8 cellular contexts compared by ENCODE assay signal in the genomic region with DNA sequence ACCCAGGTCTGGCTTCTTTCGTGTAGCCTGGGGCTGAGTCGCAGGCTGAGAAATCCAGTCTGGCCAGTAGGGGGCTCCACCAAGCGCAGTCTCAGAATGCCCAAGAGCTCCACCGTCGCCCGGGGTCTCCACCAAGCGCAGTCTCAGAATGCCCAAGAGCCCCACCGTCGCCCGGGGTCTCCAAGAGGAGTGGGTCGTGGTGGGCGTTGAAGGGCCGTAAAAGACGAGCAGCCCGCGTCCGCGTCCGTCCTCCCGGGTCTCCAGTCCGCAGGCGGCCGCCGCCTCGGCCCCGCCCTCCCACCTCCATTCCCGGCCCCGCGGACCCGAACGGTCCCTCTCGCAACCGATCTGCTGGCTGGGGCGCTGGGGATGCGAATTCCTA.
A peak's percentile ranks its signal among the peaks of the same experiment; 100 is the strongest.
DNase-seq lines count a peak whose midpoint lies in the region; ATAC-seq lines count a peak whose summit lies in the region.

No MANE protein-coding gene starts in this region.

- peak overlapping the region; percentile 93 for H3K4me3 ChIP-seq in ACC112 (ENCODE audit: low read depth, low read length)

- H3K79me2 ChIP-seq in ACC112 (ENCODE audit: control insufficient read depth, insufficient read depth, low read length, unreplicated experiment): peaks cover 61% of the 10 kb centered on the region

- peak overlapping the region; percentile 89 for H2AFZ ChIP-seq in ACC112 (ENCODE audit: low read length, unreplicated experiment)

- peak; percentile 39 for ATAC-seq in GM18520 (IDR thresholded peaks at IDR 0.05; ENCODE audit: unreplicated experiment)
- ATAC-seq in HG03064 (IDR thresholded peaks at IDR 0.05; ENCODE audit: low read depth, unreplicated experiment): peak; percentile 50

- peaks cover 3% of the 10 kb centered on the region; the same call in 1 of the 2 replicates for H3K36me3 ChIP-seq in ACC112 (ENCODE audit: insufficient read depth, low read length)

- DNase-seq in NCI-H2171 treated with DMSO at 0.1 percent for 48 hours (lab: John Stamatoyannopoulos, UW) (peak; percentile 83), cerebellar cortex (ENCODE audit: low spot score) (peak; percentile 88), kidney glomerular epithelial cell (lab: John Stamatoyannopoulos, UW) (peak; percentile 77)
- DNase-seq in activated CD4-positive, CD25-positive, alpha-beta regulatory T cell treated with anti-CD3 and anti-CD28 coated beads, Interleukin-2, amount 50 U/mL, for 72 hours: peak; percentile 89
- peak; percentile 90 for DNase-seq in stimulated activated CD4-positive, alpha-beta T cell treated with anti-CD3 and anti-CD28 coated beads, Interleukin-15, amount 100 ng/mL, for 24 hours

- no peaks in the 10 kb centered on the region for H3K27me3 ChIP-seq in ACC112 (ENCODE audit: insufficient read depth, low read length)

- peaks cover 43% of the 10 kb centered on the region for H3K4me1 ChIP-seq in ACC112 (ENCODE audit: control insufficient read depth, insufficient read depth, low read length, unreplicated experiment)

- peak overlapping the region; percentile 96 for H3K27ac ChIP-seq in ACC112 (ENCODE audit: low read depth, low read length)

Comparison
In these comparisons a context has a peak if more than half of its experiments do, and no peak if none do; other contexts are left out.
1. Peak in every context shown above with its lines: DNase-seq, ATAC-seq, H3K4me3 ChIP-seq and H3K27ac ChIP-seq.